ENCODE assay signal across 1 cellular context in genomic region chr3:187274315-187274976, GRCh38.
TF ChIP-seq lines count a peak whose summit lies in the region.

No MANE protein-coding gene starts in this region.

TF ChIP-seq in WTC11, 78 proteins besides CTCF, POLR2A, EP300 and RAD21 (continued from another document):
- TF ChIP-seq ZNF281 (CRISPR knock-in tag; IDR thresholded peaks at IDR 0.05) (no peak), ELF4 (CRISPR knock-in tag; IDR thresholded peaks at IDR 0.05; ENCODE audit: low read depth) (no peak), TCF7 (CRISPR knock-in tag; IDR thresholded peaks at IDR 0.05; ENCODE audit: low read depth) (no peak), ZNF396 (CRISPR knock-in tag; IDR thresholded peaks at IDR 0.05; ENCODE audit: borderline replicate concordance) (no peak), RORB (CRISPR knock-in tag; IDR thresholded peaks at IDR 0.05) (no peak), JAZF1 (CRISPR knock-in tag; IDR thresholded peaks at IDR 0.05) (no peak), MLX (CRISPR knock-in tag; IDR thresholded peaks at IDR 0.05) (no peak), RELA (CRISPR knock-in tag; IDR thresholded peaks at IDR 0.05; ENCODE audit: borderline replicate concordance) (no peak), USF2 (CRISPR knock-in tag; IDR thresholded peaks at IDR 0.05) (no peak), CREB1 (CRISPR knock-in tag; IDR thresholded peaks at IDR 0.05) (no peak), ATF3 (CRISPR knock-in tag; conservative IDR thresholded peaks at IDR 0.05) (no peak), MYBL2 (CRISPR knock-in tag; IDR thresholded peaks at IDR 0.05) (no peak), TEAD1 (CRISPR knock-in tag; IDR thresholded peaks at IDR 0.05) (no peak), MAX (CRISPR knock-in tag; IDR thresholded peaks at IDR 0.05) (no peak), ZNF532 (CRISPR knock-in tag; IDR thresholded peaks at IDR 0.05; ENCODE audit: borderline replicate concordance) (no peak), SMAD3 (CRISPR knock-in tag; IDR thresholded peaks at IDR 0.05; ENCODE audit: borderline replicate concordance) (no peak), ZNF317 (CRISPR knock-in tag; IDR thresholded peaks at IDR 0.05; ENCODE audit: borderline replicate concordance, low read depth) (no peak), NFYB (CRISPR knock-in tag; conservative IDR thresholded peaks at IDR 0.05; ENCODE audit: low read depth) (no peak)
TF ChIP-seq in WTC11: peak in this region for 0.
